Comparison of ENCODE assay signal across 32 cellular contexts in genomic region chr1:201626629-201627275, GRCh38.
DNase-seq lines count a peak whose midpoint lies in the region; ATAC-seq, FAIRE-seq and TF ChIP-seq lines count a peak whose summit lies in the region.
"Had no signal": no experiment of that assay in that cellular context is flagged by ENCODE, and none has a peak within 500 bp of the region (broad histone marks: within the 10 kb centered on the region; RNA-seq: fewer than 3 reads in every experiment).

No MANE protein-coding gene starts in this region.

- no peak for FAIRE-seq in A549 (lab: Jason Lieb, UNC)
- FAIRE-seq: GM12878 had no signal

- TF ChIP-seq CTCF in A549 (IDR thresholded peaks at IDR 0.05): no peak
- TF ChIP-seq CTCF in AG10803 (conservative IDR thresholded peaks at IDR 0.05; ENCODE audit: low read length): no peak
- TF ChIP-seq CTCF in gastroesophageal sphincter (IDR thresholded peaks at IDR 0.05): no peak

- ATAC-seq in A549 (no peak), gastroesophageal sphincter (peak; percentile 31)
- ATAC-seq: GM12878; mucosa of descending colon; PC-3; stimulated activated memory B cell treated with anti-CD40 and anti-IgM and Interleukin-4, amounts not matched to agents 10 μg/mL and 1 μg/mL and 100 μg/mL, for 72 hours had no signal

- no peaks in the 10 kb centered on the region for H3K27me3 ChIP-seq in gastroesophageal sphincter
- H3K27me3 ChIP-seq: dorsolateral prefrontal cortex, hepatocyte had no signal

- TF ChIP-seq RAD21 in A549 (conservative IDR thresholded peaks at IDR 0.05 in 1 of 2, IDR thresholded peaks at IDR 0.05 in 1 of 2): no peak

- H3K4me2 ChIP-seq in A549: no peak overlapping the region
- H3K4me2 ChIP-seq: hepatocyte had no signal

- TF ChIP-seq POLR2A in A549 (IDR thresholded peaks at IDR 0.05; ENCODE audit: low read length): no peak
- TF ChIP-seq POLR2A in gastroesophageal sphincter (IDR thresholded peaks at IDR 0.05): no peak

- no peaks in the 10 kb centered on the region for H3K9me3 ChIP-seq in A549
- H3K9me3 ChIP-seq in SK-N-MC (ENCODE audit: low read depth, low read length): no peaks in the 10 kb centered on the region
- no peaks in the 10 kb centered on the region for H3K9me3 ChIP-seq in gastroesophageal sphincter
- H3K9me3 ChIP-seq: left ventricle myocardium inferior, mucosa of descending colon had no signal

- WGBS in A549 (ENCODE audit: missing lambda C conversion rate): 89% methylated on average over 4 of the region's 4 CpGs
- 63 to 86% methylated on average over 2 to 4 of the region's 4 CpGs for WGBS in gastroesophageal sphincter (ENCODE audit: low coverage in 1 of 2), 2 donors

- peaks cover 42% of the 10 kb centered on the region for H3K4me1 ChIP-seq in A549
- peaks cover 0 to 41% (median 14%) of the 10 kb centered on the region in 3 donors for H3K4me1 ChIP-seq in gastroesophageal sphincter

- H3K27ac ChIP-seq in A549 (peak overlapping the region; percentile 72 to 79; a peak in 5 of 6 replicates), SK-N-MC (peak overlapping the region; percentile 79), gastroesophageal sphincter (no peak overlapping the region)
- H3K27ac ChIP-seq: dorsolateral prefrontal cortex, epithelial cell of prostate, hepatocyte, left ventricle myocardium inferior had no signal

- TF ChIP-seq EP300 in A549 (IDR thresholded peaks at IDR 0.05) (no peak), gastroesophageal sphincter (IDR thresholded peaks at IDR 0.05) (no peak)

- no peak overlapping the region for H3K9ac ChIP-seq in SK-N-MC (ENCODE audit: insufficient read length)

- no peaks in the 10 kb centered on the region for H3K36me3 ChIP-seq in SK-N-MC (ENCODE audit: insufficient read depth, low read length)
- peaks cover 0 to 13% of the 10 kb centered on the region in 2 donors for H3K36me3 ChIP-seq in gastroesophageal sphincter

- CTCF ChIA-PET in A549 (lab: Yijun Ruan, JAX): interaction anchor here (0.8 to 5.4 kb wide), 8 partner anchors 9 to 166 kb away, joined by 3 to 41 read pairs (median 5); no protein-coding TSS in a partner anchor

- DNase-seq in A549 (ENCODE audit: low read depth in 1 of 2, low spot score in 1 of 2) (no peak), AG10803 (ENCODE audit: low read depth) (peak; percentile 82), SK-N-MC (ENCODE audit: low read depth, low spot score) (no peak), cortex of kidney (lab: John Stamatoyannopoulos, UW) (no peak), NCI-H2029 (lab: John Stamatoyannopoulos, UW) (no peak), NCI-H2107 (lab: John Stamatoyannopoulos, UW) (no peak), midbrain (lab: John Stamatoyannopoulos, UW) (no peak)
- DNase-seq: activated CD4-positive, alpha-beta T cell treated with anti-CD3 and anti-CD28 coated beads, Interleukin-2, amount 10 ng/mL, durations not matched to agents 24 days and 14 days; activated CD8-positive, alpha-beta memory T cell treated with anti-CD3 and anti-CD28 coated beads, Interleukin-2, amount 50 U/mL, for 48 hours; activated effector memory CD4-positive, alpha-beta T cell treated with Interleukin-2 at 50 U/mL for 16 hours; AML-193; amygdala; COR-L47; DMS79 treated with DMSO at 0.1 percent for 48 hours; foreskin melanocyte; immature natural killer cell; Karpas-422; left ventricle myocardium inferior; mucosa of descending colon; NCI-H1930; NCI-H345; NCI-H82; PC-3; SIG-M5; stimulated activated CD4-positive, alpha-beta T cell treated with anti-CD3 and anti-CD28 coated beads, Interleukin-2, amount 100 ng/mL, for 24 hours had no signal

- H3K4me3 ChIP-seq in A549 (no peak overlapping the region), AG10803 (ENCODE audit: low read length) (no peak overlapping the region), SK-N-MC (no peak overlapping the region), gastroesophageal sphincter (no peak overlapping the region)
- H3K4me3 ChIP-seq: dorsolateral prefrontal cortex, GM12878, hepatocyte, left ventricle myocardium inferior, mucosa of descending colon, skin epidermis had no signal

- POLR2A ChIA-PET in A549 (lab: Yijun Ruan, JAX): no interaction called here

TF ChIP-seq in A549, 52 proteins besides CTCF, POLR2A, EP300 and RAD21:
- TF ChIP-seq KDM1A (IDR thresholded peaks at IDR 0.05; ENCODE audit: low read depth) (no peak), FOSB (CRISPR knock-in tag; IDR thresholded peaks at IDR 0.05) (no peak), FOSL2 (IDR thresholded peaks at IDR 0.05) (no peak), FOSL2 (CRISPR knock-in tag; IDR thresholded peaks at IDR 0.05) (no peak), CBX8 (IDR thresholded peaks at IDR 0.05) (no peak), MAZ (IDR thresholded peaks at IDR 0.05; ENCODE audit: borderline replicate concordance, low read depth, low read length) (no peak), JUN (IDR thresholded peaks at IDR 0.05) (no peak), REST (IDR thresholded peaks at IDR 0.05) (no peak), HOXA7 (CRISPR knock-in tag; IDR thresholded peaks at IDR 0.05) (no peak), ZNF302 (CRISPR knock-in tag; IDR thresholded peaks at IDR 0.05) (no peak), TFCP2L1 (CRISPR knock-in tag; IDR thresholded peaks at IDR 0.05) (no peak), RCOR1 (IDR thresholded peaks at IDR 0.05; ENCODE audit: low read depth, low read length) (no peak), SMC3 (IDR thresholded peaks at IDR 0.05) (no peak), GATA3 (IDR thresholded peaks at IDR 0.05; ENCODE audit: borderline replicate concordance) (no peak), ESRRA (IDR thresholded peaks at IDR 0.05; ENCODE audit: borderline replicate concordance, low read length) (no peak)

Comparison
In these comparisons a context has a peak if more than half of its experiments do, and no peak if none do; other contexts are left out.
1. H3K27ac ChIP-seq: peak in A549 (2 of 2) and SK-N-MC (single experiment); none in gastroesophageal sphincter (0 of 4).